8 cellular contexts compared by ENCODE assay signal in the genomic region with DNA sequence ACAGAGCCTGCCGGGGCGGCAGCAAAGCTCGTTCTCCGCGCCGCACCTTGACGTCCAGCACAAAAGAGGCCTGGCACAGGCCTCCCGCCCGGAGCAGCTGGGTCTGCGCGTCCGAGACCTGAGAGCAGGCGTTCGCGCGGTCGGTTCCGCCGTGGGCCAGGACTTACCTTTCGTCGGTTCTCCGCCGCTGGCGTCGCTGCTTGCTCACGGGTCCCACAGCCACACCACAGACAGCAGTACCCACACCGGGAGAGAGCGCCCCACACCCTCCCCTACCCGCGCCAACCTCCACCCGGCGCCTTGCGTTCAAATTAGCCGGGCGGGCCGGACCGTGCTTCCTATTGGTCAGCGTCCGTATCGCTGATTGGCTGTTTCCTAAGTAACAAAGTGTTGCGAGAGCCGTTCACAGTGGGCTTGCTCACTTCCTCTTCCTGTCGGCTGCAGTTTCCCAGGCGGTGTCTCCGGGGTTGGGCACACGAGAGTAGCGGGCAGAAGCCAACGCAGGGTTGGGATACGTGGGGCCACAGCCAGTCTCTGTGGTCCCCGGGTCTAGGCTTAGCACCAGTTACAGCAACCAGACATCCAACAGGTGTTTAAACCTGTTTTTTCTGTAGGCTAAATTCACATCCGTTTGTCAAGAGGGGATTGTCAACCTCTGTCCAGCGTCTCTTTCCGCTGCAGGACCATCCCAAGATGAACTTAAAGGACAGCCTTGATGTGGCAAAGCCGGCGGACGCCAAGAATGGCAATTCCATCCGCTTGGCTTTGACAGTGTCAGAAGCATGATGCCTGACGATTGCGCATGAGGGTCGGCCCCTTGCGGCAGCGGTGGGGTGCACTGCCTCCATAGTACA. TPM values are rescaled to one million over a fixed set of nuclear protein-coding genes. Genes with fewer than 3 reads are reported as not detected.
DNase-seq lines count a peak whose midpoint lies in the region; ATAC-seq and TF ChIP-seq lines count a peak whose summit lies in the region.

TSS of gene KIF18B (minus strand) at position 313 of the 854 bp plus-strand sequence. CDS start 11,429 bp downstream, outside the sequence.

- H3K4me1 ChIP-seq in gastroesophageal sphincter = peaks cover 0 to 13% (median 4%) of the 10 kb centered on the region in 3 donors

- TF ChIP-seq CTCF in NB4 (IDR thresholded peaks at IDR 0.05; ENCODE audit: low read depth, low read length) (no peak), gastroesophageal sphincter (IDR thresholded peaks at IDR 0.05) (no peak)

- peak within 1 kb of the TSS in 3 of 4 donors; percentile 10 to 73 (median 72) for H3K27ac ChIP-seq in gastroesophageal sphincter

- no peaks in the 10 kb centered on the region for H3K27me3 ChIP-seq in gastroesophageal sphincter

- H3K4me3 ChIP-seq in NB4 (ENCODE audit: low read depth, low read length) (peak within 1 kb of the TSS; percentile 82), gastroesophageal sphincter (peak within 1 kb of the TSS; percentile 33 to 59)

- POLR2A ChIA-PET in HEK293T (lab: Yijun Ruan, JAX) = interaction anchor here (0.6 to 2.3 kb wide), 12 partner anchors 8 to 255 kb away, joined by 3 to 9 read pairs (median 4); partner anchors contain the start of gene C1QL1

- peak; percentile 86 for TF ChIP-seq POLR2A in NB4 (IDR thresholded peaks at IDR 0.05; ENCODE audit: extremely low read depth, insufficient read length)
- TF ChIP-seq POLR2A in gastroesophageal sphincter (IDR thresholded peaks at IDR 0.05) = peak; percentile 42 to 48

- H3K9me3 ChIP-seq in gastroesophageal sphincter = no peaks in the 10 kb centered on the region

- peak; percentile 85 for DNase-seq in GM04504 (ENCODE audit: low read depth)
- DNase-seq in HEK293T (ENCODE audit: extremely low spot score) = peak; percentile 94
- DNase-seq in NB4 (ENCODE audit: low read depth) = peak; percentile 98
- DNase-seq in SK-N-DZ (ENCODE audit: low spot score) = peak; percentile 99
- peak; percentile 89 for DNase-seq in activated naive CD4-positive, alpha-beta T cell treated with Interleukin-2 at 50 U/mL for 16 hours
- peak; percentile 78 for DNase-seq in non-pigmented ciliary epithelial cell (ENCODE audit: low read depth)
- DNase-seq in superior temporal gyrus (ENCODE audit: extremely low spot score) = peak; percentile 90

- peak; percentile 99 for ATAC-seq in gastroesophageal sphincter

- TF ChIP-seq EP300 in gastroesophageal sphincter (IDR thresholded peaks at IDR 0.05) = no peak

- 0% methylated on average over 8 of the region's 62 CpGs; no CpG with 5 or more reads in 1 of the 2 donors for WGBS in gastroesophageal sphincter (ENCODE audit: low coverage in 1 of 2), 2 donors

- no peaks in the 10 kb centered on the region for H3K36me3 ChIP-seq in gastroesophageal sphincter

- CTCF ChIA-PET in HEK293T (lab: Yijun Ruan, JAX) = no interaction called here

TF ChIP-seq in HEK293T, 16 proteins besides CTCF, POLR2A, EP300 and RAD21:
- no peak for TF ChIP-seq HDGF (IDR thresholded peaks at IDR 0.05; ENCODE audit: borderline replicate concordance)
- TF ChIP-seq SP1 (IDR thresholded peaks at IDR 0.05) = no peak
- TF ChIP-seq SUZ12 (IDR thresholded peaks at IDR 0.05) = no peak
- TF ChIP-seq NFRKB (IDR thresholded peaks at IDR 0.05) = no peak
- TF ChIP-seq FOXK2 (IDR thresholded peaks at IDR 0.05) = no peak
- TF ChIP-seq BHLHE40 (IDR thresholded peaks at IDR 0.05; ENCODE audit: borderline replicate concordance) = no peak
- 0 out of 2 replicates have a peak, but pooled peaks have one; percentile 24 for TF ChIP-seq PKNOX1 (IDR thresholded peaks at IDR 0.05)
- TF ChIP-seq TARDBP (IDR thresholded peaks at IDR 0.05) = no peak
- no peak for TF ChIP-seq CTBP1 (IDR thresholded peaks at IDR 0.05; ENCODE audit: borderline replicate concordance)
- no peak for TF ChIP-seq ARNT (IDR thresholded peaks at IDR 0.05)
- TF ChIP-seq ELF4 (IDR thresholded peaks at IDR 0.05) = peak; percentile 64
- TF ChIP-seq FOXM1 (IDR thresholded peaks at IDR 0.05; ENCODE audit: borderline replicate concordance) = peak; percentile 99
- no peak for TF ChIP-seq FOXA1 (IDR thresholded peaks at IDR 0.05)
- no peak for TF ChIP-seq ZNF384 (IDR thresholded peaks at IDR 0.05)
- TF ChIP-seq L3MBTL2 (conservative IDR thresholded peaks at IDR 0.05) = peak; percentile 77
- TF ChIP-seq LEF1 (IDR thresholded peaks at IDR 0.05; ENCODE audit: borderline replicate concordance) = no peak
TF ChIP-seq in HEK293T: peak in this region for 4.

RNA-seq across cellular contexts. Expression of gene KIF18B, which starts in this region (rescaled TPM):
- 23.5 and 30.3 TPM in 2 replicates for polyA plus RNA-seq in SK-N-DZ (2014; cell fraction: cytosol; rRNA removed)
- 62.3 and 71.5 TPM in 2 replicates for polyA plus RNA-seq in SK-N-DZ (2014; cell fraction: nucleus; rRNA removed)
- total RNA-seq in gastroesophageal sphincter = under 1 TPM in 3 of 4 donors, not detected in 1; 0.08 to 0.35 (median 0.27) TPM

Comparison
In these comparisons a context has a peak if more than half of its experiments do, and no peak if none do; other contexts are left out.
1. Peak in every context shown above with its lines: DNase-seq, ATAC-seq, H3K4me3 ChIP-seq and H3K27ac ChIP-seq.
2. Peak in ATAC-seq, H3K4me3 ChIP-seq and H3K27ac ChIP-seq in gastroesophageal sphincter; RNA of the gene not detected or under 1 TPM.